8 cellular contexts compared by ENCODE assay signal in the genomic region with DNA sequence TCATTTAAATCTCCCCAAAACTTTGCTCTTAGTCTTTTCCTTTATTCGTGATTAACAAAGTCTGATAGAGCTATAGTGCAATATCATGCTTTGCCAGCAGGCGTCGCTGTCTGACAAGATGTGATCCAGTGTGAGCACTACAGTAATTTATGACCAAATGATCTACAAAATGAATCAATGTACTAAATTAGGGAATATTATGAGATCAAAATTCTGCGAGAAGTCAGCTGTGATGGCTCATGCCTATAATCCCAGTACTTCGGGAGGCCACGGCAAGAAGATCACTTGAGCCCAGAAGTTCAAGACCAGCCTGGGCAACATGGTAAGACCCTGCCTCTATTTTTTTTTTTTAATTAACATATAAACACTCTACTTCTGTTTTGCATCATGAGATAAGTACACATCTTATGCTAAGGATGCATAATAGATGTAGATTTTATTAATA. TPM values are rescaled to one million over a fixed set of nuclear protein-coding genes. Genes with fewer than 3 reads are reported as not detected.
DNase-seq lines count a peak whose midpoint lies in the region; ATAC-seq and TF ChIP-seq lines count a peak whose summit lies in the region.

No MANE protein-coding gene starts in this region.

- DNase-seq in Daoy (ENCODE audit: low read depth) (peak; percentile 72), MG63 (peak; percentile 64), coronary artery (ENCODE audit: low spot score) (no peak), myocyte (ENCODE audit: low read depth) (peak; percentile 77)
- DNase-seq in activated CD4-positive, alpha-beta T cell treated with anti-CD3 and anti-CD28 coated beads for 24 hours (ENCODE audit: low read depth in 2 of 2), result peak; percentile 83 to 86
- DNase-seq in stimulated activated naive CD8-positive, alpha-beta T cell treated with anti-CD3 and anti-CD28 coated beads, Interleukin-15, Interleukin-2, amounts not matched to agents 100 U/mL and 50 U/mL, for 24 hours, result peak; percentile 88

- ATAC-seq in stimulated activated naive CD8-positive, alpha-beta T cell treated with anti-CD3 and anti-CD28 coated beads, Interleukin-15, Interleukin-2, amounts not matched to agents 100 U/mL and 50 U/mL, for 24 hours, result no peak
- ATAC-seq in HG03432 (IDR thresholded peaks at IDR 0.05; ENCODE audit: unreplicated experiment) (no peak), GM21737 (IDR thresholded peaks at IDR 0.05; ENCODE audit: unreplicated experiment) (no peak)

- H3K4me3 ChIP-seq in MG63 (no peak overlapping the region), coronary artery (no peak overlapping the region)

- H3K9me3 ChIP-seq in MG63, result peaks cover 20% of the 10 kb centered on the region

- H3K27me3 ChIP-seq in MG63, result no peaks in the 10 kb centered on the region

- H3K27ac ChIP-seq in coronary artery, result peak overlapping the region in 1 of 2 donors; percentile 73

- TF ChIP-seq CTCF in coronary artery (IDR thresholded peaks at IDR 0.05), result peak; percentile 75

- H3K36me3 ChIP-seq in MG63, result no peaks in the 10 kb centered on the region

RNA-seq across cellular contexts. Expression of gene SPSB1, which starts 3.6 kb away (rescaled TPM):
- total RNA-seq in Daoy (2014; rRNA removed; shearing (Covaris generic)), result 14.1 and 15.0 TPM in 2 replicates
- 6.4 and 11.4 TPM in 2 replicates for total RNA-seq in MG63 (2014; rRNA removed; shearing (Covaris generic); ENCODE audit: low replicate concordance)
- total RNA-seq in myocyte, result 16.8 and 36.1 TPM in 2 replicates
- 13.3 TPM for polyA plus RNA-seq in myocyte (2012)

RNA-seq across cellular contexts. Expression of gene H6PD, which starts 54.5 kb away (rescaled TPM):
- total RNA-seq in Daoy (2014; rRNA removed; shearing (Covaris generic)), result 7.1 and 9.9 TPM in 2 replicates
- 14.1 and 16.7 TPM in 2 replicates for total RNA-seq in MG63 (2014; rRNA removed; shearing (Covaris generic); ENCODE audit: low replicate concordance)
- total RNA-seq in myocyte, result 17.1 and 18.3 TPM in 2 replicates
- polyA plus RNA-seq in myocyte (2012), result 12.1 TPM
